ENCODE assay signal across 8 cellular contexts in genomic region chr5:55172051-55172899, GRCh38.
DNase-seq lines count a peak whose midpoint lies in the region; ATAC-seq and TF ChIP-seq lines count a peak whose summit lies in the region.

No MANE protein-coding gene starts in this region.

- ATAC-seq in GM18517 (IDR thresholded peaks at IDR 0.05; ENCODE audit: unreplicated experiment) = peak; percentile 62
- peak; percentile 58 for ATAC-seq in HG03064 (IDR thresholded peaks at IDR 0.05; ENCODE audit: low read depth, unreplicated experiment)

- peak; percentile 80 for DNase-seq in ACHN
- peak; percentile 79 for DNase-seq in NCI-H2029 treated with DMSO at 0.1 percent for 48 hours (lab: John Stamatoyannopoulos, UW)
- DNase-seq in T-helper 9 cell = peak; percentile 30
- DNase-seq in brain microvascular endothelial cell = peak; percentile 53
- DNase-seq in iPS-NIHi11 (ENCODE audit: low spot score) = peak; percentile 72

- in situ Hi-C loops in ACHN (cut with HindIII; ENCODE audit: low pct_ligation_motif_present, low pct_unique_long_range_greater_than_20kb, low sequenced_read_pairs) = no loop called here
- in situ Hi-C loops in brain microvascular endothelial cell (cut with HindIII; ENCODE audit: low pct_ligation_motif_present, low sequenced_read_pairs) = no loop called here

- H3K36me3 ChIP-seq in brain microvascular endothelial cell (replicated peaks) = no peaks in the 10 kb centered on the region

- H3K27ac ChIP-seq in brain microvascular endothelial cell (no peak overlapping the region), skin epidermis (no peak overlapping the region)

- peak; percentile 77 for TF ChIP-seq CTCF in brain microvascular endothelial cell (IDR thresholded peaks at IDR 0.05; ENCODE audit: low read depth, low read length, missing control alignments)

- H3K27me3 ChIP-seq in brain microvascular endothelial cell (replicated peaks) = peaks cover 24% of the 10 kb centered on the region

- peak overlapping the region; percentile 53 for H3K4me3 ChIP-seq in brain microvascular endothelial cell (ENCODE audit: low read depth, low read length)
- peak overlapping the region; percentile 21 to 48 (median 37) for H3K4me3 ChIP-seq in skin epidermis

Comparison
In these comparisons a context has a peak if more than half of its experiments do, and no peak if none do; other contexts are left out.
1. DNase-seq: peak in every context shown above with its lines; median percentile 80 in ACHN; 79 in NCI-H2029 treated with DMSO at 0.1 percent for 48 hours; 72 in iPS-NIHi11; 53 in brain microvascular endothelial cell; 30 in T-helper 9 cell.